ENCODE assay signal across 9 cellular contexts in the genomic region with DNA sequence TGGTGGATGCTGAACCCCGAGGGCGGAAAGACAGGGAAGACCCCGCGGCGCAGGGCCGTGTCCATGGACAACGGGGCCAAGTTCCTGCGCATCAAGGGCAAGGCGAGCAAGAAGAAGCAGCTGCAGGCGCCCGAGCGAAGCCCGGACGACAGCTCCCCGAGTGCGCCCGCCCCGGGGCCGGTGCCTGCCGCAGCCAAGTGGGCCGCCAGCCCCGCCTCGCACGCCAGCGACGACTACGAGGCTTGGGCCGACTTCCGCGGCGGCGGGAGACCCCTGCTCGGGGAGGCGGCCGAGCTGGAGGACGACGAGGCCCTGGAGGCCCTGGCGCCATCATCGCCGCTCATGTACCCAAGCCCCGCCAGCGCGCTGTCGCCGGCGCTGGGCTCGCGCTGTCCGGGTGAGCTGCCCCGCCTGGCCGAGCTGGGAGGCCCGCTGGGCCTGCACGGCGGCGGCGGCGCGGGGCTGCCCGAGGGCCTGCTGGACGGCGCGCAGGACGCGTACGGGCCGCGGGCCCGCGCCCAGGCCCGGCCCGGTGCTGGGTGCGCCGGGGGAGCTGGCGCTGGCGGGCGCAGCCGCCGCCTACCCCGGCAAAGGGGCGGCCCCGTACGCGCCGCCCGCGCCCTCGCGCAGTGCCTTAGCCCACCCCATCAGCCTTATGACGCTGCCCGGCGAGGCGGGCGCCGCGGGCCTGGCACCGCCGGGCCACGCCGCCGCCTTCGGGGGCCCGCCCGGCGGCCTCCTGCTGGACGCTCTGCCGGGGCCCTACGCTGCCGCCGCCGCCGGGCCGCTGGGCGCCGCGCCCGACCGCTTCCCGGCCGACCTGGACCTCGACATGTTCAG. TPM values are rescaled to one million over a fixed set of nuclear protein-coding genes. Genes with fewer than 3 reads are reported as not detected.
DNase-seq lines count a peak whose midpoint lies in the region; ATAC-seq, FAIRE-seq and TF ChIP-seq lines count a peak whose summit lies in the region.
"Had no signal": no experiment of that assay in that cellular context is flagged by ENCODE, and none has a peak within 500 bp of the region (broad histone marks: within the 10 kb centered on the region; RNA-seq: fewer than 3 reads in every experiment).

No MANE protein-coding gene starts in this region.

- peaks cover 32% of the 10 kb centered on the region for H3K4me1 ChIP-seq in muscle layer of colon (ENCODE audit: insufficient read depth, low read length)

- peak overlapping the region; percentile 82 for H3K27ac ChIP-seq in muscle layer of colon (ENCODE audit: low read depth, low read length)

- peak overlapping the region; percentile 82 for H3K9ac ChIP-seq in muscle layer of colon (ENCODE audit: low read length)

- peaks cover 50% of the 10 kb centered on the region for H3K27me3 Mint-ChIP-seq in activated CD4-positive, alpha-beta memory T cell treated with anti-CD3 and anti-CD28 coated beads for 36 hours

- POLR2A ChIA-PET in activated CD4-positive, alpha-beta memory T cell treated with anti-CD3 and anti-CD28 coated beads for 36 hours (lab: Charles Lee) = no interaction called here

- no peak for ATAC-seq in HG03521 (IDR thresholded peaks at IDR 0.05; ENCODE audit: unreplicated experiment)

- TF ChIP-seq POLR2A in H54 (IDR thresholded peaks at IDR 0.05; ENCODE audit: low read depth, low read length) = no peak

- no peaks in the 10 kb centered on the region for H3K9me3 ChIP-seq in muscle layer of colon (ENCODE audit: low read length)

- no peaks in the 10 kb centered on the region for H3K9me3 Mint-ChIP-seq in activated CD4-positive, alpha-beta memory T cell treated with anti-CD3 and anti-CD28 coated beads for 36 hours

- TF ChIP-seq CTCF in epithelial cell of proximal tubule (conservative IDR thresholded peaks at IDR 0.05; ENCODE audit: low read depth, low read length) = no peak

- H3K4me3 ChIP-seq in epithelial cell of proximal tubule (ENCODE audit: low read depth, low read length) = peak overlapping the region; percentile 54
- peak overlapping the region; percentile 35 to 78 for H3K4me3 ChIP-seq in muscle layer of colon (ENCODE audit: low read depth in 1 of 2, low read length in 2 of 2)

- H3K4me3 Mint-ChIP-seq in activated CD4-positive, alpha-beta memory T cell treated with anti-CD3 and anti-CD28 coated beads for 36 hours = peak overlapping the region; percentile 70

- no peaks in the 10 kb centered on the region for H3K36me3 Mint-ChIP-seq in activated CD4-positive, alpha-beta memory T cell treated with anti-CD3 and anti-CD28 coated beads for 36 hours

- CTCF ChIA-PET in activated CD4-positive, alpha-beta memory T cell treated with anti-CD3 and anti-CD28 coated beads for 36 hours (lab: Charles Lee) = interaction anchor here (1.0 to 1.1 kb wide), 2 partner anchors 16 to 20 kb away, joined by 3 to 6 read pairs; no protein-coding TSS in a partner anchor

- DNase-seq in NCI-H1417 (lab: John Stamatoyannopoulos, UW) (peak in 2 of 3 experiments; percentile 87 to 90), NCI-H1417 treated with DMSO at 0.1 percent for 48 hours (lab: John Stamatoyannopoulos, UW) (no peak), epithelial cell of proximal tubule (ENCODE audit: low read depth) (no peak), NCI-H2171 treated with DMSO at 0.1 percent for 48 hours (lab: John Stamatoyannopoulos, UW) (no peak), H54 (ENCODE audit: insufficient read length, low spot score) (no peak)
- DNase-seq in activated CD4-positive, alpha-beta memory T cell treated with anti-CD3 and anti-CD28 coated beads for 36 hours = peak; percentile 36

- no peaks in the 10 kb centered on the region for H3K27me3 ChIP-seq in muscle layer of colon (ENCODE audit: control insufficient read depth in 1 of 2, insufficient read depth in 2 of 2, low read length in 2 of 2)

- H3K36me3 ChIP-seq in muscle layer of colon (ENCODE audit: insufficient read depth, low read length) = peaks cover 8% of the 10 kb centered on the region

- peaks cover 9% of the 10 kb centered on the region for H3K4me1 Mint-ChIP-seq in activated CD4-positive, alpha-beta memory T cell treated with anti-CD3 and anti-CD28 coated beads for 36 hours (ENCODE audit: low read depth)

- intact Hi-C loops in activated CD4-positive, alpha-beta memory T cell treated with anti-CD3 and anti-CD28 coated beads for 36 hours (cut with micrococcal nuclease) = no loop called here

- no peak for FAIRE-seq in H54 (lab: Jason Lieb, UNC)
- FAIRE-seq: A204.1 had no signal

- no peak overlapping the region for H3K27ac Mint-ChIP-seq in activated CD4-positive, alpha-beta memory T cell treated with anti-CD3 and anti-CD28 coated beads for 36 hours

RNA-seq across cellular contexts. Expression of a gene that starts 20.7 kb away (rescaled TPM):
- under 1 TPM; 0.19 TPM for total RNA-seq in activated CD4-positive, alpha-beta memory T cell treated with anti-CD3 and anti-CD28 coated beads for 36 hours
- total RNA-seq in epithelial cell of proximal tubule = 0.52 and 0.72 TPM in 2 replicates

Comparison
In these comparisons a context has a peak if more than half of its experiments do, and no peak if none do; other contexts are left out.
1. DNase-seq: peak in NCI-H1417 (2 of 3) and activated CD4-positive, alpha-beta memory T cell treated with anti-CD3 and anti-CD28 coated beads for 36 hours (single experiment); none in NCI-H1417 treated with DMSO at 0.1 percent for 48 hours (single experiment), epithelial cell of proximal tubule (single experiment), NCI-H2171 treated with DMSO at 0.1 percent for 48 hours (single experiment) and H54 (single experiment).